In the genomic region with DNA sequence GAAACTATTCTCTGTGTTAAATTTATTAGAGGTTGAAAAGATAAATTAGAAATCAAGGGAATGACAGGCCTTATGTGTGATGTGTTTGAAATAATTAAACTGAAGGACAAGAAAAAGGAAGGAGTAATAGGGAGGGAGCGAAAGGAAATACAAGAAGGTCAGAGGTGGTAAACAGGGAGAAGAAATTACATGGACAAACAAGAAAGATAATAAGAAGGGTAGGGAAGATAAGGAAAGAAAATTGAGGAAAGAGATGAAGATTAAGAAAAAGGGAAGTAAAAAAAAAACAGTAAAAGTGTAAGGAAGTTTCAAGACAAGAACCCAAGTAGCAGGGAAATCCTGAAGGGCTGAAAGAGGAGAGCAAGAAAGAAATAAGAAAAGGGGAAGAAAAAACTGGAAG, we compare ENCODE assay signal across 1 cellular context.
TF ChIP-seq lines count a peak whose summit lies in the region.

No MANE protein-coding gene starts in this region.

TF ChIP-seq in K562, 482 proteins besides CTCF, POLR2A, EP300 and RAD21 (continued from another document):
- TF ChIP-seq, protein P1, sequence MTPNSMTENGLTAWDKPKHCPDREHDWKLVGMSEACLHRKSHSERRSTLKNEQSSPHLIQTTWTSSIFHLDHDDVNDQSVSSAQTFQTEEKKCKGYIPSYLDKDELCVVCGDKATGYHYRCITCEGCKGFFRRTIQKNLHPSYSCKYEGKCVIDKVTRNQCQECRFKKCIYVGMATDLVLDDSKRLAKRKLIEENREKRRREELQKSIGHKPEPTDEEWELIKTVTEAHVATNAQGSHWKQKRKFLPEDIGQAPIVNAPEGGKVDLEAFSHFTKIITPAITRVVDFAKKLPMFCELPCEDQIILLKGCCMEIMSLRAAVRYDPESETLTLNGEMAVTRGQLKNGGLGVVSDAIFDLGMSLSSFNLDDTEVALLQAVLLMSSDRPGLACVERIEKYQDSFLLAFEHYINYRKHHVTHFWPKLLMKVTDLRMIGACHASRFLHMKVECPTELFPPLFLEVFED (CRISPR knock-in tag; conservative IDR thresholded peaks at IDR 0.05), result 0 out of 2 replicates have a peak, but pooled peaks have one; percentile 11
- TF ChIP-seq, protein P2, sequence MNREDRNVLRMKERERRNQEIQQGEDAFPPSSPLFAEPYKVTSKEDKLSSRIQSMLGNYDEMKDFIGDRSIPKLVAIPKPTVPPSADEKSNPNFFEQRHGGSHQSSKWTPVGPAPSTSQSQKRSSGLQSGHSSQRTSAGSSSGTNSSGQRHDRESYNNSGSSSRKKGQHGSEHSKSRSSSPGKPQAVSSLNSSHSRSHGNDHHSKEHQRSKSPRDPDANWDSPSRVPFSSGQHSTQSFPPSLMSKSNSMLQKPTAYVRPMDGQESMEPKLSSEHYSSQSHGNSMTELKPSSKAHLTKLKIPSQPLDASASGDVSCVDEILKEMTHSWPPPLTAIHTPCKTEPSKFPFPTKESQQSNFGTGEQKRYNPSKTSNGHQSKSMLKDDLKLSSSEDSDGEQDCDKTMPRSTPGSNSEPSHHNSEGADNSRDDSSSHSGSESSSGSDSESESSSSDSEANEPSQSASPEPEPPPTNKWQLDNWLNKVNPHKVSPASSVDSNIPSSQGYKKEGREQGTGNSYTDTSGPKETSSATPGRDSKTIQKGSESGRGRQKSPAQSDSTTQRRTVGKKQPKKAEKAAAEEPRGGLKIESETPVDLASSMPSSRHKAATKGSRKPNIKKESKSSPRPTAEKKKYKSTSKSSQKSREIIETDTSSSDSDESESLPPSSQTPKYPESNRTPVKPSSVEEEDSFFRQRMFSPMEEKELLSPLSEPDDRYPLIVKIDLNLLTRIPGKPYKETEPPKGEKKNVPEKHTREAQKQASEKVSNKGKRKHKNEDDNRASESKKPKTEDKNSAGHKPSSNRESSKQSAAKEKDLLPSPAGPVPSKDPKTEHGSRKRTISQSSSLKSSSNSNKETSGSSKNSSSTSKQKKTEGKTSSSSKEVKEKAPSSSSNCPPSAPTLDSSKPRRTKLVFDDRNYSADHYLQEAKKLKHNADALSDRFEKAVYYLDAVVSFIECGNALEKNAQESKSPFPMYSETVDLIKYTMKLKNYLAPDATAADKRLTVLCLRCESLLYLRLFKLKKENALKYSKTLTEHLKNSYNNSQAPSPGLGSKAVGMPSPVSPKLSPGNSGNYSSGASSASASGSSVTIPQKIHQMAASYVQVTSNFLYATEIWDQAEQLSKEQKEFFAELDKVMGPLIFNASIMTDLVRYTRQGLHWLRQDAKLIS (CRISPR knock-in tag; IDR thresholded peaks at IDR 0.05), result no peak
- TF ChIP-seq KLF6 (CRISPR knock-in tag; IDR thresholded peaks at IDR 0.05; ENCODE audit: borderline replicate concordance) (no peak), ILF3 (IDR thresholded peaks at IDR 0.05; ENCODE audit: borderline replicate concordance) (no peak), PRPF4 (IDR thresholded peaks at IDR 0.05; ENCODE audit: insufficient read depth, low read depth, low read length, poor library complexity, severe bottlenecking) (no peak), MBD2 (IDR thresholded peaks at IDR 0.05; ENCODE audit: borderline replicate concordance, low read depth) (no peak), PTTG1 (tag; IDR thresholded peaks at IDR 0.05; ENCODE audit: low read depth) (no peak), NR2C1 (IDR thresholded peaks at IDR 0.05) (no peak), NR2C1 (tag; IDR thresholded peaks at IDR 0.05) (no peak), HNRNPL (IDR thresholded peaks at IDR 0.05; ENCODE audit: low read depth, low read length) (no peak), DACH1 (IDR thresholded peaks at IDR 0.05; ENCODE audit: partially characterized antibody) (no peak), C11orf30 (IDR thresholded peaks at IDR 0.05; ENCODE audit: low read depth) (no peak), ZNF436 (CRISPR knock-in tag; IDR thresholded peaks at IDR 0.05) (no peak), SAFB2 (IDR thresholded peaks at IDR 0.05; ENCODE audit: borderline replicate concordance, low read depth, low read length, severe bottlenecking) (no peak), MTA3 (IDR thresholded peaks at IDR 0.05; ENCODE audit: borderline replicate concordance) (no peak), SOX6 (IDR thresholded peaks at IDR 0.05) (peak; percentile 71; the same call in 1 of the 2 replicates), EHMT2 (IDR thresholded peaks at IDR 0.05) (0 out of 2 replicates have a peak, but pooled peaks have one; percentile 16), SMARCA5 (IDR thresholded peaks at IDR 0.05) (peak; percentile 15; the same call in 1 of the 2 replicates)
- TF ChIP-seq, protein P3, sequence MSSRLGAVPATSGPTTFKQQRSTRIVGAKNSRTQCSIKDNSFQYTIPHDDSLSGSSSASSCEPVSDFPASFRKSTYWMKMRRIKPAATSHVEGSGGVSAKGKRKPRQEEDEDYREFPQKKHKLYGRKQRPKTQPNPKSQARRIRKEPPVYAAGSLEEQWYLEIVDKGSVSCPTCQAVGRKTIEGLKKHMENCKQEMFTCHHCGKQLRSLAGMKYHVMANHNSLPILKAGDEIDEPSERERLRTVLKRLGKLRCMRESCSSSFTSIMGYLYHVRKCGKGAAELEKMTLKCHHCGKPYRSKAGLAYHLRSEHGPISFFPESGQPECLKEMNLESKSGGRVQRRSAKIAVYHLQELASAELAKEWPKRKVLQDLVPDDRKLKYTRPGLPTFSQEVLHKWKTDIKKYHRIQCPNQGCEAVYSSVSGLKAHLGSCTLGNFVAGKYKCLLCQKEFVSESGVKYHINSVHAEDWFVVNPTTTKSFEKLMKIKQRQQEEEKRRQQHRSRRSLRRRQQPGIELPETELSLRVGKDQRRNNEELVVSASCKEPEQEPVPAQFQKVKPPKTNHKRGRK (tag; IDR thresholded peaks at IDR 0.05), result no peak
- TF ChIP-seq, protein P4, sequence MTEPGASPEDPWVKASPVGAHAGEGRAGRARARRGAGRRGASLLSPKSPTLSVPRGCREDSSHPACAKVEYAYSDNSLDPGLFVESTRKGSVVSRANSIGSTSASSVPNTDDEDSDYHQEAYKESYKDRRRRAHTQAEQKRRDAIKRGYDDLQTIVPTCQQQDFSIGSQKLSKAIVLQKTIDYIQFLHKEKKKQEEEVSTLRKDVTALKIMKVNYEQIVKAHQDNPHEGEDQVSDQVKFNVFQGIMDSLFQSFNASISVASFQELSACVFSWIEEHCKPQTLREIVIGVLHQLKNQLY (CRISPR knock-in tag; conservative IDR thresholded peaks at IDR 0.05), result no peak
- TF ChIP-seq, protein P5, sequence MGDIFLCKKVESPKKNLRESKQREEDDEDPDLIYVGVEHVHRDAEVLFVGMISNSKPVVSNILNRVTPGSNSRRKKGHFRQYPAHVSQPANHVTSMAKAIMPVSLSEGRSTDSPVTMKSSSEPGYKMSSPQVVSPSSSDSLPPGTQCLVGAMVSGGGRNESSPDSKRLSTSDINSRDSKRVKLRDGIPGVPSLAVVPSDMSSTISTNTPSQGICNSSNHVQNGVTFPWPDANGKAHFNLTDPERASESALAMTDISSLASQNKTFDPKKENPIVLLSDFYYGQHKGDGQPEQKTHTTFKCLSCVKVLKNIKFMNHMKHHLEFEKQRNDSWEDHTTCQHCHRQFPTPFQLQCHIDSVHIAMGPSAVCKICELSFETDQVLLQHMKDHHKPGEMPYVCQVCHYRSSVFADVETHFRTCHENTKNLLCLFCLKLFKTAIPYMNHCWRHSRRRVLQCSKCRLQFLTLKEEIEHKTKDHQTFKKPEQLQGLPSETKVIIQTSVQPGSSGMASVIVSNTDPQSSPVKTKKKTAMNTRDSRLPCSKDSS (IDR thresholded peaks at IDR 0.05; ENCODE audit: low read depth, partially characterized antibody), result no peak
- TF ChIP-seq, protein P6, sequence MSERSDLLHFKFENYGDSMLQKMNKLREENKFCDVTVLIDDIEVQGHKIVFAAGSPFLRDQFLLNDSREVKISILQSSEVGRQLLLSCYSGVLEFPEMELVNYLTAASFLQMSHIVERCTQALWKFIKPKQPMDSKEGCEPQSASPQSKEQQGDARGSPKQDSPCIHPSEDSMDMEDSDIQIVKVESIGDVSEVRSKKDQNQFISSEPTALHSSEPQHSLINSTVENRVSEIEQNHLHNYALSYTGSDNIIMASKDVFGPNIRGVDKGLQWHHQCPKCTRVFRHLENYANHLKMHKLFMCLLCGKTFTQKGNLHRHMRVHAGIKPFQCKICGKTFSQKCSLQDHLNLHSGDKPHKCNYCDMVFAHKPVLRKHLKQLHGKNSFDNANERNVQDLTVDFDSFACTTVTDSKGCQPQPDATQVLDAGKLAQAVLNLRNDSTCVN (CRISPR knock-in tag; IDR thresholded peaks at IDR 0.05), result 0 out of 2 replicates have a peak, but pooled peaks have one; percentile 63
